Comparison of ENCODE assay signal across 8 cellular contexts in the genomic region with DNA sequence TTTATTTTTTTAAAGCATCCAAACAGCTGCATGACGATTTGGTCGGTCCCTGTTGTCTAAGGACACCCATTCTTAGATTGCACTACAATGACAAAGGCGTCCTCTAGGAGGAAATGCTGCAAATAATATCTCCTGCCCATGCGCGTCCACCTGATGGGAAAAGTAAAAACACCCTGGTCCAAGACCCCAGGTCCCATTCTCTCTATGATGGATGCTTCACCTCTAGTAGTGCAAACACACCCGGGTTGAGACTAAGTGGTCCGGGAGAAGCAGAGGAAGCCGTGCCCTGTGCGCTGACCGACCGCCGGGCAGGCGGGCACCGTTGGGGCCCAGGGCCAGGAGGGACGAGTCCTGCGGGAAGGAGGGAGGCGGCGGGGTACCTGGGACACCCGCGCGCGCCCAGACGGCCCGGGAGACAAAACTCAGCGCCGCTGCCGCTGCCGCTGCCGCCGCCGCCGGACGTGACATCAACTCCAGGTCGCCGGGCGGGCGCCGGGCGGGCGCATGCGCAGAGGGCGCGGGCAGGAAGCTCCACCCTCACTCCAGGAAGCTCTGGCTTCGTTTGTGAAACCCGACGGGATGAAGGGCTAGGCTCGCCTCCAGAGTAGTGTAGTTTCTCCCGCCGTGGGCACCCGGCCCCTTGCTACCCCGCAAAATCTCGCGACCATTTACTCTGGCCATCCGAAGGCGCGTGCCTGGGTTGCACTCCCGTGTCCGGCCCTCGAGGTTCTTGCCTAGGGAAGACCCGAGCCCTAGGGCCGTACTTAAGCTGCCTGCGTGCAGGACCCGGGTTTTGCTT. TPM values are rescaled to one million over a fixed set of nuclear protein-coding genes. Genes with fewer than 3 reads are reported as not detected.
DNase-seq lines count a peak whose midpoint lies in the region; TF ChIP-seq lines count a peak whose summit lies in the region.

A gene (minus strand): TSS at position 462 of the 799 bp plus-strand sequence. CDS start 1,639 bp downstream, outside the sequence.

- peak; percentile 95 for TF ChIP-seq POLR2A in Raji (IDR thresholded peaks at IDR 0.05; ENCODE audit: insufficient read depth, low read depth, low read length)
- peak in 1 of 4 donors; percentile 31 for TF ChIP-seq POLR2A in stomach (IDR thresholded peaks at IDR 0.05)

- TF ChIP-seq EP300 in neural cell (conservative IDR thresholded peaks at IDR 0.05; ENCODE audit: poor library complexity, severe bottlenecking) (peak; percentile 24), stomach (IDR thresholded peaks at IDR 0.05) (no peak)

- 0 out of 2 replicates have a peak, but pooled peaks cover 5% of the 10 kb centered on the region for H3K36me3 ChIP-seq in ES-I3 (ENCODE audit: insufficient read depth, low read length)
- H3K36me3 ChIP-seq in H7 (replicated peaks; ENCODE audit: control insufficient read depth, insufficient read depth, low read length): peaks cover 8% of the 10 kb centered on the region
- H3K36me3 ChIP-seq in neural cell (ENCODE audit: insufficient read depth, low read length): no peaks in the 10 kb centered on the region
- H3K36me3 ChIP-seq in stomach: peaks cover 12 to 26% (median 23%) of the 10 kb centered on the region in 4 donors

- H3K27me3 ChIP-seq in H7 (ENCODE audit: control insufficient read depth, insufficient read depth, low read length): no peaks in the 10 kb centered on the region
- no peaks in the 10 kb centered on the region for H3K27me3 ChIP-seq in neural cell (ENCODE audit: insufficient read depth, low read depth, low read length)
- no peaks in the 10 kb centered on the region for H3K27me3 ChIP-seq in stomach

- H3K4me3 ChIP-seq in H7 (ENCODE audit: insufficient read depth, low read depth, low read length): peak within 1 kb of the TSS; percentile 82
- peak within 1 kb of the TSS; percentile 74 for H3K4me3 ChIP-seq in neural cell (ENCODE audit: low read length)
- H3K4me3 ChIP-seq in stomach: peak within 1 kb of the TSS; percentile 73 to 82 (median 81)

- no peaks in the 10 kb centered on the region for H4K20me1 ChIP-seq in neural cell (ENCODE audit: insufficient read depth)

- intact Hi-C loops in stomach (cut with DNase I; ENCODE audit: low total_unique reads): no loop called here

- H3K9ac ChIP-seq in ES-I3 (ENCODE audit: low read depth, low read length) (peak within 1 kb of the TSS; percentile 96), neural cell (ENCODE audit: low read length) (peak within 1 kb of the TSS; percentile 90)

- peaks cover 14% of the 10 kb centered on the region for H3K79me2 ChIP-seq in neural cell (replicated peaks; ENCODE audit: insufficient read depth, low read length)

- TF ChIP-seq CTCF in neural cell (IDR thresholded peaks at IDR 0.05; ENCODE audit: poor library complexity, severe bottlenecking) (peak; percentile 65), stomach (IDR thresholded peaks at IDR 0.05) (no peak)

- H3F3A ChIP-seq in neural cell (ENCODE audit: insufficient read depth, low read length, poor library complexity, severe bottlenecking): no peaks in the 10 kb centered on the region

- no peaks in the 10 kb centered on the region for H3K9me2 ChIP-seq in neural cell (ENCODE audit: insufficient read depth, low read length)

- no peaks in the 10 kb centered on the region for H3K9me3 ChIP-seq in ES-I3 (ENCODE audit: control insufficient read depth, insufficient read depth, low read length)
- H3K9me3 ChIP-seq in neural cell (ENCODE audit: low read length): no peaks in the 10 kb centered on the region
- H3K9me3 ChIP-seq in stomach: no peaks in the 10 kb centered on the region

- peak within 1 kb of the TSS; percentile 86 for H2AFZ ChIP-seq in neural cell (ENCODE audit: low read depth, low read length)

- peak; percentile 60 for TF ChIP-seq RAD21 in neural cell (conservative IDR thresholded peaks at IDR 0.05)

- DNase-seq in H7 (peak; percentile 97), M059J (ENCODE audit: low read depth) (peak; percentile 94), fibroblast of the conjunctiva (ENCODE audit: low read depth) (peak; percentile 82), stomach (peak; percentile 95)
- DNase-seq in activated effector memory CD4-positive, alpha-beta T cell treated with anti-CD3 and anti-CD28 coated beads, Interleukin-2, amount 50 U/mL, for 16 hours: peak; percentile 97

- H3K4me1 ChIP-seq in ES-I3 (ENCODE audit: insufficient read depth, low read length) (no peaks in the 10 kb centered on the region), stomach (peaks cover 0 to 27% (median 12%) of the 10 kb centered on the region in 4 donors)

- peak within 1 kb of the TSS; percentile 91 for H3K27ac ChIP-seq in neural cell (ENCODE audit: low read length)
- peak within 1 kb of the TSS; percentile 91 to 98 (median 95) for H3K27ac ChIP-seq in stomach

- WGBS in stomach, 5 donors: 0 to 1% (median 0%) methylated on average over 26 to 63 of the region's 63 CpGs

- peak within 1 kb of the TSS; percentile 95 for H3K4me2 ChIP-seq in neural cell (ENCODE audit: low read length)

TF ChIP-seq in neural cell, 6 proteins besides CTCF, POLR2A, EP300 and RAD21:
- TF ChIP-seq, protein P1, sequence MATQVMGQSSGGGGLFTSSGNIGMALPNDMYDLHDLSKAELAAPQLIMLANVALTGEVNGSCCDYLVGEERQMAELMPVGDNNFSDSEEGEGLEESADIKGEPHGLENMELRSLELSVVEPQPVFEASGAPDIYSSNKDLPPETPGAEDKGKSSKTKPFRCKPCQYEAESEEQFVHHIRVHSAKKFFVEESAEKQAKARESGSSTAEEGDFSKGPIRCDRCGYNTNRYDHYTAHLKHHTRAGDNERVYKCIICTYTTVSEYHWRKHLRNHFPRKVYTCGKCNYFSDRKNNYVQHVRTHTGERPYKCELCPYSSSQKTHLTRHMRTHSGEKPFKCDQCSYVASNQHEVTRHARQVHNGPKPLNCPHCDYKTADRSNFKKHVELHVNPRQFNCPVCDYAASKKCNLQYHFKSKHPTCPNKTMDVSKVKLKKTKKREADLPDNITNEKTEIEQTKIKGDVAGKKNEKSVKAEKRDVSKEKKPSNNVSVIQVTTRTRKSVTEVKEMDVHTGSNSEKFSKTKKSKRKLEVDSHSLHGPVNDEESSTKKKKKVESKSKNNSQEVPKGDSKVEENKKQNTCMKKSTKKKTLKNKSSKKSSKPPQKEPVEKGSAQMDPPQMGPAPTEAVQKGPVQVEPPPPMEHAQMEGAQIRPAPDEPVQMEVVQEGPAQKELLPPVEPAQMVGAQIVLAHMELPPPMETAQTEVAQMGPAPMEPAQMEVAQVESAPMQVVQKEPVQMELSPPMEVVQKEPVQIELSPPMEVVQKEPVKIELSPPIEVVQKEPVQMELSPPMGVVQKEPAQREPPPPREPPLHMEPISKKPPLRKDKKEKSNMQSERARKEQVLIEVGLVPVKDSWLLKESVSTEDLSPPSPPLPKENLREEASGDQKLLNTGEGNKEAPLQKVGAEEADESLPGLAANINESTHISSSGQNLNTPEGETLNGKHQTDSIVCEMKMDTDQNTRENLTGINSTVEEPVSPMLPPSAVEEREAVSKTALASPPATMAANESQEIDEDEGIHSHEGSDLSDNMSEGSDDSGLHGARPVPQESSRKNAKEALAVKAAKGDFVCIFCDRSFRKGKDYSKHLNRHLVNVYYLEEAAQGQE (IDR thresholded peaks at IDR 0.05; ENCODE audit: borderline replicate concordance): peak; percentile 61
- TF ChIP-seq TAF1 (IDR thresholded peaks at IDR 0.05; ENCODE audit: low read depth): no peak
- peak; percentile 59 for TF ChIP-seq SMC3 (conservative IDR thresholded peaks at IDR 0.05; ENCODE audit: poor library complexity)
- TF ChIP-seq POLR2AphosphoS5 (IDR thresholded peaks at IDR 0.05): peak; percentile 90
- TF ChIP-seq EZH2 (IDR thresholded peaks at IDR 0.05; ENCODE audit: borderline replicate concordance, insufficient read depth, low read length, poor library complexity, severe bottlenecking): no peak
- TF ChIP-seq MXI1 (conservative IDR thresholded peaks at IDR 0.05; ENCODE audit: poor library complexity, severe bottlenecking): peak; percentile 69

RNA-seq across cellular contexts. Expression of the gene that starts here (rescaled TPM):
- total RNA-seq in H7 (2014; rRNA removed; shearing (Covaris generic)): 35.2 and 42.1 TPM in 2 replicates
- 32.3 and 36.3 TPM in 2 replicates for total RNA-seq in M059J (2014; rRNA removed; shearing (Covaris generic))
- 67.9 and 88.3 TPM in 2 replicates for polyA plus RNA-seq in neural cell
- polyA minus RNA-seq in neural cell: 58.9 and 70.2 TPM in 2 replicates
- 10 to 100 TPM in 1 of 5 donors, 1 to 10 TPM in 3, not detected in 1; 2.7 to 20.4 (median 7.5) TPM for total RNA-seq in stomach
- 10 to 100 TPM in 2 of 3 donors, 1 to 10 TPM in 1; 8.2 to 15.3 (median 10.2) TPM for polyA plus RNA-seq in stomach

Comparison
In these comparisons a context has a peak if more than half of its experiments do, and no peak if none do; other contexts are left out.
1. Peak in every context shown above with its lines: DNase-seq, H3K4me3 ChIP-seq and H3K27ac ChIP-seq.